15 cellular contexts compared by ENCODE assay signal in the genomic region with DNA sequence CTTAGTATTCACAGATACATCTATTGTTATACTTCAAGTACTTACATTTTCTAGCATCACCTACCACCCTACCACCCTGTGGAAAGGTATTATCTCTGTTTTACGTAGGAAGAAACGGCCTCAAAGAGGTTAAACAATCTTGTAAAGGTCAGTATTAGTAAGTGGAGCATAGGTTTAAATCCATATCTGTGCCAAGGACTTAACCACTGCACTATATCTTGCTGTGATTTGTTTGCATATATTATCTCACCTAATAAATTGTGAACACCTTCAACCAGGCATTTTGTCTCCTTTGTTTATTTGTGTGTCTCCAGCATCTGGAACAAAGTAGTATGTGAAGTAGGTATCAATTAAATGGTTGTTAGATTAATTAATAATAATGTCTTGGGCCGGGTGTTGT. TPM values are rescaled to one million over a fixed set of nuclear protein-coding genes. Genes with fewer than 3 reads are reported as not detected.
DNase-seq lines count a peak whose midpoint lies in the region; ATAC-seq, FAIRE-seq and TF ChIP-seq lines count a peak whose summit lies in the region.
"Had no signal": no experiment of that assay in that cellular context is flagged by ENCODE, and none has a peak within 500 bp of the region (broad histone marks: within the 10 kb centered on the region; RNA-seq: fewer than 3 reads in every experiment).

No MANE protein-coding gene starts in this region.

- H3K9me3 ChIP-seq in A673 (ENCODE audit: low read depth, low read length, poor library complexity, severe bottlenecking): no peaks in the 10 kb centered on the region
- H3K9me3 ChIP-seq in HEK293 (ENCODE audit: control insufficient read depth, insufficient read depth, low read depth, low read length): no peaks in the 10 kb centered on the region
- no peaks in the 10 kb centered on the region for H3K9me3 ChIP-seq in H1 (ENCODE audit: insufficient read depth in 2 of 2, low read depth in 1 of 2, low read length in 1 of 2)
- no peaks in the 10 kb centered on the region for H3K9me3 ChIP-seq in HepG2 (ENCODE audit: low read length)

- H3K9me3 Mint-ChIP-seq in progenitor cell of endocrine pancreas (ENCODE audit: low read depth): no peaks in the 10 kb centered on the region
- H3K9me3 Mint-ChIP-seq: CD8-positive, alpha-beta memory T cell; IgD-negative memory B cell had no signal

- no peak overlapping the region for H2AFZ ChIP-seq in H1 (ENCODE audit: low read length)
- no peak overlapping the region for H2AFZ ChIP-seq in HepG2 (ENCODE audit: low read length)

- no peak overlapping the region for H3K23ac ChIP-seq in H1 (ENCODE audit: insufficient read length)

- POLR2A ChIA-PET in A673 (lab: Charles Lee; ENCODE audit: low non-redundant PET) (no interaction called here), HEK293 (lab: Yijun Ruan, JAX) (interaction anchor here (0.6 to 1.4 kb wide), 2 partner anchors 28 to 30 kb away, joined by 3 to 5 read pairs; partner anchors contain the start of gene IGF2BP1), H1 (lab: Charles Lee; ENCODE audit: partially characterized antibody) (interaction anchor here (0.6 to 1.6 kb wide), 6 partner anchors 8 to 118 kb away, joined by 3 to 10 read pairs (median 4); no protein-coding TSS in a partner anchor), HepG2 (lab: Yijun Ruan, JAX) (no interaction called here)

- H3K4me3 Mint-ChIP-seq in progenitor cell of endocrine pancreas (ENCODE audit: low read depth): no peak overlapping the region
- H3K4me3 Mint-ChIP-seq: CD8-positive, alpha-beta memory T cell; IgD-negative memory B cell had no signal

- peaks cover 11 to 83% of the 10 kb centered on the region in 2 experiments for H3K79me2 ChIP-seq in H1 (ENCODE audit: control insufficient read depth in 1 of 2, insufficient read depth in 2 of 2, low read length in 2 of 2)
- H3K79me2 ChIP-seq in HepG2 (ENCODE audit: insufficient read depth, low read length): peaks cover 63% of the 10 kb centered on the region

- H3K18ac ChIP-seq in H1 (ENCODE audit: extremely low read depth, low read length): no peak overlapping the region

- H3K27me3 Mint-ChIP-seq in progenitor cell of endocrine pancreas: no peaks in the 10 kb centered on the region

- TF ChIP-seq RAD21 in H1 (IDR thresholded peaks at IDR 0.05 in 1 of 2, conservative IDR thresholded peaks at IDR 0.05 in 1 of 2; ENCODE audit: low read depth in 2 of 2, low read length in 2 of 2) (no peak), HepG2 (CRISPR knock-in tag; IDR thresholded peaks at IDR 0.05) (no peak)

- H3K4me3 ChIP-seq in A673 (ENCODE audit: low read depth, low read length, poor library complexity, severe bottlenecking): no peak overlapping the region
- no peak overlapping the region for H3K4me3 ChIP-seq in HEK293 (ENCODE audit: low read depth, low read length)
- no peak overlapping the region for H3K4me3 ChIP-seq in H1 (ENCODE audit: extremely low read depth in 1 of 4, insufficient read depth in 2 of 4, low read depth in 3 of 4, low read length in 4 of 4)
- no peak overlapping the region for H3K4me3 ChIP-seq in HepG2 (replicated peaks in 1 of 3; ENCODE audit: insufficient read depth in 1 of 3, low read depth in 2 of 3, low read length in 3 of 3)

- no peaks in the 10 kb centered on the region; the same call in 1 of the 2 replicates for H3K23me2 ChIP-seq in H1 (ENCODE audit: low read depth, low read length)

- no peak overlapping the region for H3K14ac ChIP-seq in H1 (ENCODE audit: insufficient read length)

- CTCF ChIA-PET in A673 (lab: Charles Lee): no interaction called here
- CTCF ChIA-PET in HEK293 (lab: Yijun Ruan, JAX): interaction anchor here (0.7 to 1.7 kb wide), 3 partner anchors 8 to 364 kb away, joined by 3 to 8 read pairs (median 6); no protein-coding TSS in a partner anchor
- CTCF ChIA-PET in H1 (lab: Charles Lee; ENCODE audit: partially characterized antibody): interaction anchor here (1.1 to 3.0 kb wide), 9 partner anchors 8 to 63 kb away, joined by 3 to 13 read pairs (median 7); partner anchors contain the start of gene IGF2BP1
- CTCF ChIA-PET in HepG2 (lab: Yijun Ruan, JAX; ENCODE audit: low intra/inter-chr PET ratio, low total read pairs): no interaction called here

- H3K36me3 ChIP-seq in A673 (ENCODE audit: insufficient read depth, low read length, poor library complexity, severe bottlenecking) (peaks cover 79% of the 10 kb centered on the region), HEK293 (ENCODE audit: control insufficient read depth in 2 of 2, insufficient read depth in 1 of 2, low read length in 2 of 2) (peaks cover 56 to 67% of the 10 kb centered on the region in 2 experiments), H1 (ENCODE audit: control insufficient read depth in 2 of 4, insufficient read depth in 4 of 4, low read length in 3 of 4) (peaks cover 12 to 51% (median 32%) of the 10 kb centered on the region in 4 experiments), HepG2 (replicated peaks in 1 of 2; ENCODE audit: control insufficient read depth in 1 of 2, insufficient read depth in 2 of 2, low read length in 2 of 2) (peaks cover 20 to 67% of the 10 kb centered on the region in 2 experiments)

- no peak overlapping the region for H2BK5ac ChIP-seq in H1 (ENCODE audit: low read depth, low read length)

- H2BK120ac ChIP-seq in H1 (replicated peaks; ENCODE audit: low read depth, low read length): no peak overlapping the region

- H2BK20ac ChIP-seq in H1 (ENCODE audit: low read length): no peak overlapping the region

- TF ChIP-seq CTCF in A673 (conservative IDR thresholded peaks at IDR 0.05; ENCODE audit: low read depth, low read length): no peak
- no peak for TF ChIP-seq CTCF in HEK293 (tag by site-specific recombination; IDR thresholded peaks at IDR 0.05)
- no peak for TF ChIP-seq CTCF in H1 (IDR thresholded peaks at IDR 0.05; ENCODE audit: control extremely low read depth in 1 of 3, insufficient read depth in 1 of 3, low read depth in 1 of 3, low read length in 3 of 3)
- no peak for TF ChIP-seq CTCF in progenitor cell of endocrine pancreas (IDR thresholded peaks at IDR 0.05; ENCODE audit: unreplicated experiment)
- no peak for TF ChIP-seq CTCF in HepG2 (CRISPR knock-in tag; IDR thresholded peaks at IDR 0.05)

- TF ChIP-seq EP300 in H1 (IDR thresholded peaks at IDR 0.05; ENCODE audit: borderline replicate concordance in 1 of 2, low read depth in 2 of 2, low read length in 2 of 2): no peak
- TF ChIP-seq EP300 in HepG2 (IDR thresholded peaks at IDR 0.05; ENCODE audit: low read depth in 2 of 2, low read length in 2 of 2): no peak
- TF ChIP-seq EP300 in HepG2 (CRISPR knock-in tag; IDR thresholded peaks at IDR 0.05; ENCODE audit: borderline replicate concordance): no peak

- intact Hi-C loops in A673 (cut with micrococcal nuclease; ENCODE audit: unreplicated experiment): no loop called here
- intact Hi-C loops in HepG2 (cut with micrococcal nuclease; ENCODE audit: unreplicated experiment): no loop called here

- DNase-seq in A673 (ENCODE audit: low spot score) (no peak), H1 (ENCODE audit: low read depth in 1 of 2, low spot score in 2 of 2) (no peak), progenitor cell of endocrine pancreas (ENCODE audit: low spot score, unreplicated experiment) (no peak), HepG2 (ENCODE audit: low spot score) (no peak), NCI-H1930 (lab: John Stamatoyannopoulos, UW) (no peak)
- no peak for DNase-seq in stimulated activated CD4-positive, alpha-beta T cell treated with anti-CD3 and anti-CD28 coated beads, Interleukin-4, amount 100 ng/mL, for 1 hour
- DNase-seq: CD8-positive, alpha-beta memory T cell; DMS53; KG1 had no signal

- BruUV-seq in A673 (replicated peaks; lab: Mats Ljungman, UMichigan): no TSS peak
- no TSS peak for BruUV-seq in HepG2 (replicated peaks; lab: Mats Ljungman, UMichigan)

- H4K8ac ChIP-seq in H1 (ENCODE audit: extremely low read depth, insufficient read depth, low read length): no peak overlapping the region

- ATAC-seq in HepG2 (no peak), GM21515 (IDR thresholded peaks at IDR 0.05; ENCODE audit: unreplicated experiment) (no peak)
- ATAC-seq: HCT116 had no signal

- no peak overlapping the region for H4K91ac ChIP-seq in H1 (replicated peaks; ENCODE audit: insufficient read length, low read length)

- no peaks in the 10 kb centered on the region for H3K27me3 ChIP-seq in A673 (replicated peaks; ENCODE audit: insufficient read depth, low read depth, low read length, poor library complexity)
- no peaks in the 10 kb centered on the region for H3K27me3 ChIP-seq in H1 (replicated peaks in 1 of 4; ENCODE audit: control insufficient read depth in 3 of 4, extremely low read depth in 1 of 4, insufficient read depth in 3 of 4, low read length in 3 of 4)
- no peaks in the 10 kb centered on the region for H3K27me3 ChIP-seq in HepG2 (ENCODE audit: control insufficient read depth in 1 of 2, insufficient read depth in 2 of 2, low read length in 2 of 2)

- no peak overlapping the region for H2BK15ac ChIP-seq in H1 (ENCODE audit: low read length)

- H4K20me1 ChIP-seq in H1 (replicated peaks in 1 of 2; ENCODE audit: control insufficient read depth in 1 of 2, insufficient read depth in 2 of 2, low read length in 2 of 2): peaks cover 4 to 10% of the 10 kb centered on the region in 2 experiments
- peaks cover 26% of the 10 kb centered on the region for H4K20me1 ChIP-seq in HepG2 (ENCODE audit: insufficient read depth, low read length)

- H3K56ac ChIP-seq in H1 (replicated peaks; ENCODE audit: insufficient read length, low read depth, low read length): no peak overlapping the region

- H3K27ac ChIP-seq in A673 (ENCODE audit: low read depth, low read length, poor library complexity, severe bottlenecking) (peak overlapping the region; percentile 87), HEK293 (ENCODE audit: extremely low read depth, low read depth, low read length) (no peak overlapping the region), H1 (ENCODE audit: low read depth, low read length) (no peak overlapping the region), HepG2 (ENCODE audit: extremely low read length, insufficient read depth, low read length) (no peak overlapping the region)

- H3K4me2 ChIP-seq in H1 (ENCODE audit: insufficient read depth in 1 of 2, low read depth in 2 of 2, low read length in 2 of 2) (no peak overlapping the region), HepG2 (ENCODE audit: low read depth, low read length) (no peak overlapping the region)

- TF ChIP-seq POLR2A in H1 (IDR thresholded peaks at IDR 0.05; ENCODE audit: control extremely low read depth in 1 of 2, low read depth in 2 of 2, low read length in 2 of 2) (no peak), HepG2 (IDR thresholded peaks at IDR 0.05; ENCODE audit: insufficient read depth in 1 of 2, low read depth in 2 of 2, low read length in 2 of 2) (no peak)

- no peak overlapping the region for H3K9ac ChIP-seq in H1 (replicated peaks in 1 of 4; ENCODE audit: extremely low read depth in 1 of 4, low read depth in 3 of 4, low read length in 3 of 4)
- no peak overlapping the region for H3K9ac ChIP-seq in HepG2 (ENCODE audit: insufficient read depth, low read depth, low read length)

- peaks cover 50% of the 10 kb centered on the region for H3K4me1 Mint-ChIP-seq in progenitor cell of endocrine pancreas (ENCODE audit: low read depth)
- H3K4me1 Mint-ChIP-seq: CD8-positive, alpha-beta memory T cell; IgD-negative memory B cell had no signal

- peaks cover 2% of the 10 kb centered on the region for H3K79me1 ChIP-seq in H1 (ENCODE audit: low read depth, low read length)

- WGBS in H1 (ENCODE audit: extremely low coverage in 1 of 2, insufficient coverage in 1 of 2, insufficient read length in 1 of 2, insufficient replicate concordance in 2 of 2, low coverage in 1 of 2, low lambda C conversion rate in 2 of 2, missing lambda C conversion rate in 1 of 2), 2 experiments: 89% methylated on average over 3 of the region's 3 CpGs; no CpG with 5 or more reads in 1 of the 2 experiments
- 96% methylated on average over 3 of the region's 3 CpGs for WGBS in HepG2 (ENCODE audit: low lambda C conversion rate)

- H4K5ac ChIP-seq in H1 (ENCODE audit: insufficient read length, low read depth, low read length): no peak overlapping the region

- FAIRE-seq in H1 (lab: Jason Lieb, UNC) (no peak), HepG2 (lab: Jason Lieb, UNC) (no peak)

- H3K36me3 Mint-ChIP-seq in progenitor cell of endocrine pancreas (ENCODE audit: insufficient read depth): peaks cover 18% of the 10 kb centered on the region
- H3K36me3 Mint-ChIP-seq: CD8-positive, alpha-beta memory T cell; IgD-negative memory B cell had no signal

- peak overlapping the region; percentile 24 for H3K27ac Mint-ChIP-seq in progenitor cell of endocrine pancreas
- H3K27ac Mint-ChIP-seq: CD8-positive, alpha-beta memory T cell; IgD-negative memory B cell had no signal

- H3K4ac ChIP-seq in H1 (replicated peaks; ENCODE audit: insufficient read length, low read depth, low read length): peak overlapping the region; percentile 47

- H2BK12ac ChIP-seq in H1 (ENCODE audit: low read depth, low read length): peak overlapping the region; percentile 65; the same call in 1 of the 2 replicates

- no peak overlapping the region for H2AK5ac ChIP-seq in H1 (ENCODE audit: low read depth, low read length)

- in situ Hi-C loops in HepG2 (cut with HindIII; ENCODE audit: extremely low pct_ligation_motif_present, low pct_unique_long_range_greater_than_20kb): loop anchor here (5.0 kb wide), 1 partner anchor 72 kb away; no protein-coding TSS in a partner anchor

- peaks cover 83% of the 10 kb centered on the region for H3K4me1 ChIP-seq in A673 (ENCODE audit: insufficient read depth, low read length, poor library complexity, severe bottlenecking)
- H3K4me1 ChIP-seq in HEK293 (ENCODE audit: control insufficient read depth, insufficient read depth, low read length): peaks cover 16% of the 10 kb centered on the region
- H3K4me1 ChIP-seq in H1 (replicated peaks in 1 of 4; ENCODE audit: control insufficient read depth in 3 of 4, insufficient read depth in 4 of 4, low read length in 3 of 4): peaks cover 16 to 34% (median 31%) of the 10 kb centered on the region in 4 experiments
- peaks cover 39% of the 10 kb centered on the region for H3K4me1 ChIP-seq in HepG2 (ENCODE audit: insufficient read depth, low read length)

RNA-seq across cellular contexts. Expression of gene IGF2BP1, which starts 27.3 kb away (rescaled TPM):
- total RNA-seq in A673 (2021) (495 and 517 TPM in 2 replicates), progenitor cell of endocrine pancreas (298 and 326 TPM in 2 replicates), HepG2 (2016; rRNA removed; fragmentation: Illumina TruSeq; extraction: Trizol) (75.1 and 116 TPM in 2 replicates)
- 487 and 513 TPM in 2 replicates for total RNA-seq in H1 (2021; fragmentation: NEBNext Ultra II Directional; extraction: Animal tissue kit (Norgen Biotek cat#: 25700))
- polyA plus RNA-seq in H1 (2011; rRNA removed) (41.6 and 92.2 TPM in 2 replicates), HepG2 (2011; rRNA removed) (29.0 and 29.7 TPM in 2 replicates)
- 61.5 TPM for polyA plus RNA-seq in H1 (2011; cell fraction: cytosol; rRNA removed)
- polyA plus RNA-seq in H1 (2011; cell fraction: nucleus; rRNA removed): 133 TPM
- 99.0 to 129 TPM (median 117 TPM) in 4 replicates for polyA plus RNA-seq in H1 (2012, experiment 1 of 2)
- polyA plus RNA-seq in H1 (2012, experiment 2 of 2): 51.1 TPM
- 101 TPM for polyA plus RNA-seq in H1 (2013, experiment 1 of 2)
- 103 TPM for polyA plus RNA-seq in H1 (2013, experiment 2 of 2)
- 125 and 134 TPM in 2 replicates for polyA minus RNA-seq in H1 (2011; rRNA and poly(A)+ RNA removed)
- polyA minus RNA-seq in H1 (2011; cell fraction: cytosol; rRNA and poly(A)+ RNA removed): 145 TPM
- polyA minus RNA-seq in H1 (2011; cell fraction: nucleus; rRNA and poly(A)+ RNA removed): 95.5 TPM
- total RNA-seq in HepG2 (2016; cell fraction: cytosol; rRNA removed; fragmentation: Illumina TruSeq; extraction: Trizol; ENCODE audit: low read depth): 9.9 and 10.7 TPM in 2 replicates
- 72.3 and 98.1 TPM in 2 replicates for total RNA-seq in HepG2 (2016; cell fraction: insoluble cytoplasmic fraction; rRNA removed; fragmentation: Illumina TruSeq; extraction: Trizol)
- total RNA-seq in HepG2 (2016; cell fraction: membrane; rRNA removed; fragmentation: Illumina TruSeq; extraction: Trizol): 48.4 and 51.3 TPM in 2 replicates
- total RNA-seq in HepG2 (2016; cell fraction: nucleus; rRNA removed; fragmentation: Illumina TruSeq; extraction: Trizol): 85.9 and 101 TPM in 2 replicates
- polyA plus RNA-seq in HepG2 (2011; cell fraction: cytosol; rRNA removed): 20.8 and 22.5 TPM in 2 replicates
- polyA plus RNA-seq in HepG2 (2011; cell fraction: nucleus; rRNA removed): 55.5 and 77.0 TPM in 2 replicates
- polyA plus RNA-seq in HepG2 (2012): 38.7 and 44.9 TPM in 2 replicates
- 5.3 and 5.9 TPM in 2 replicates for polyA plus RNA-seq in HepG2 (2016; cell fraction: cytosol; fragmentation: Illumina TruSeq; extraction: Trizol; ENCODE audit: low read depth)
- polyA plus RNA-seq in HepG2 (2016; cell fraction: insoluble cytoplasmic fraction; fragmentation: Illumina TruSeq; extraction: Trizol; ENCODE audit: low read depth): 74.2 and 94.4 TPM in 2 replicates
- polyA plus RNA-seq in HepG2 (2016; cell fraction: membrane; fragmentation: Illumina TruSeq; extraction: Trizol; ENCODE audit: low read depth): 16.6 and 19.1 TPM in 2 replicates
- 92.5 and 99.5 TPM in 2 replicates for polyA plus RNA-seq in HepG2 (2016; cell fraction: nucleus; fragmentation: Illumina TruSeq; extraction: Trizol; ENCODE audit: insufficient read depth, low read depth)
- polyA minus RNA-seq in HepG2 (2011; rRNA and poly(A)+ RNA removed; ENCODE audit: low replicate concordance): 12.9 and 68.2 TPM in 2 replicates
- polyA minus RNA-seq in HepG2 (2011; cell fraction: cytosol; rRNA and poly(A)+ RNA removed): 68.9 and 72.7 TPM in 2 replicates
- polyA minus RNA-seq in HepG2 (2011; cell fraction: nucleus; rRNA and poly(A)+ RNA removed): 66.3 and 72.9 TPM in 2 replicates
- polyA plus RNA-seq: CD8-positive, alpha-beta memory T cell; IgD-negative memory B cell had no signal

RNA-seq across cellular contexts. Expression of gene GIP, which starts 56.1 kb away (rescaled TPM):
- total RNA-seq in A673 (2021): 0.88 and 1.1 TPM in 2 replicates
- not detected in 2 replicates for total RNA-seq in H1 (2021; fragmentation: NEBNext Ultra II Directional; extraction: Animal tissue kit (Norgen Biotek cat#: 25700))
- 0.14 and 0.16 TPM in 2 replicates for polyA plus RNA-seq in H1 (2011; rRNA removed)
- not detected for polyA plus RNA-seq in H1 (2011; cell fraction: cytosol; rRNA removed)
- polyA plus RNA-seq in H1 (2011; cell fraction: nucleus; rRNA removed): not detected
- 0.29 to 0.34 TPM in 2 of 4 replicates, not detected in the others for polyA plus RNA-seq in H1 (2012, experiment 1 of 2)
- not detected for polyA plus RNA-seq in H1 (2012, experiment 2 of 2)
- 0.39 TPM for polyA plus RNA-seq in H1 (2013, experiment 1 of 2)
- 0.66 TPM for polyA plus RNA-seq in H1 (2013, experiment 2 of 2)
- polyA minus RNA-seq in H1 (2011; rRNA and poly(A)+ RNA removed): 0.39 TPM in 1 of 2 replicates, not detected in the other
- not detected for polyA minus RNA-seq in H1 (2011; cell fraction: cytosol; rRNA and poly(A)+ RNA removed)
- polyA minus RNA-seq in H1 (2011; cell fraction: nucleus; rRNA and poly(A)+ RNA removed): not detected
- total RNA-seq in progenitor cell of endocrine pancreas: not detected in 2 replicates
- total RNA-seq in HepG2 (2016; rRNA removed; fragmentation: Illumina TruSeq; extraction: Trizol): 0.73 TPM in 1 of 2 replicates, not detected in the other
- 0.71 and 1.1 TPM in 2 replicates for total RNA-seq in HepG2 (2016; cell fraction: cytosol; rRNA removed; fragmentation: Illumina TruSeq; extraction: Trizol; ENCODE audit: low read depth)
- total RNA-seq in HepG2 (2016; cell fraction: insoluble cytoplasmic fraction; rRNA removed; fragmentation: Illumina TruSeq; extraction: Trizol): 0.39 and 0.52 TPM in 2 replicates
- 0.38 and 0.46 TPM in 2 replicates for total RNA-seq in HepG2 (2016; cell fraction: membrane; rRNA removed; fragmentation: Illumina TruSeq; extraction: Trizol)
- total RNA-seq in HepG2 (2016; cell fraction: nucleus; rRNA removed; fragmentation: Illumina TruSeq; extraction: Trizol): not detected in 2 replicates
- 0.55 and 0.70 TPM in 2 replicates for polyA plus RNA-seq in HepG2 (2011; rRNA removed)
- polyA plus RNA-seq in HepG2 (2011; cell fraction: cytosol; rRNA removed): 0.20 TPM in 1 of 2 replicates, not detected in the other
- not detected in 2 replicates for polyA plus RNA-seq in HepG2 (2011; cell fraction: nucleus; rRNA removed)
- polyA plus RNA-seq in HepG2 (2012): 0.56 TPM in 1 of 2 replicates, not detected in the other
- polyA plus RNA-seq in HepG2 (2016; cell fraction: cytosol; fragmentation: Illumina TruSeq; extraction: Trizol; ENCODE audit: low read depth): 1.2 and 2.0 TPM in 2 replicates
- polyA plus RNA-seq in HepG2 (2016; cell fraction: insoluble cytoplasmic fraction; fragmentation: Illumina TruSeq; extraction: Trizol; ENCODE audit: low read depth): 0.86 TPM in 1 of 2 replicates, not detected in the other
- polyA plus RNA-seq in HepG2 (2016; cell fraction: membrane; fragmentation: Illumina TruSeq; extraction: Trizol; ENCODE audit: low read depth): 0.58 and 0.61 TPM in 2 replicates
- not detected in 2 replicates for polyA plus RNA-seq in HepG2 (2016; cell fraction: nucleus; fragmentation: Illumina TruSeq; extraction: Trizol; ENCODE audit: insufficient read depth, low read depth)
- polyA minus RNA-seq in HepG2 (2011; rRNA and poly(A)+ RNA removed; ENCODE audit: low replicate concordance): not detected in 2 replicates
- not detected in 2 replicates for polyA minus RNA-seq in HepG2 (2011; cell fraction: cytosol; rRNA and poly(A)+ RNA removed)
- polyA minus RNA-seq in HepG2 (2011; cell fraction: nucleus; rRNA and poly(A)+ RNA removed): not detected in 2 replicates
- total RNA-seq: A172; CD8-positive, alpha-beta memory T cell; H4 had no signal
- polyA plus RNA-seq: CD8-positive, alpha-beta memory T cell; IgD-negative memory B cell had no signal

Comparison
In these comparisons a context has a peak if more than half of its experiments do, and no peak if none do; other contexts are left out.
1. CTCF ChIA-PET loops: an anchor here in HEK293 (0.7 to 1.7 kb wide) and H1 (1.1 to 3.0 kb wide); none called in A673 and HepG2.
2. POLR2A ChIA-PET loops: an anchor here in HEK293 (0.6 to 1.4 kb wide) and H1 (0.6 to 1.6 kb wide); none called in A673 and HepG2.